In the genomic region with DNA sequence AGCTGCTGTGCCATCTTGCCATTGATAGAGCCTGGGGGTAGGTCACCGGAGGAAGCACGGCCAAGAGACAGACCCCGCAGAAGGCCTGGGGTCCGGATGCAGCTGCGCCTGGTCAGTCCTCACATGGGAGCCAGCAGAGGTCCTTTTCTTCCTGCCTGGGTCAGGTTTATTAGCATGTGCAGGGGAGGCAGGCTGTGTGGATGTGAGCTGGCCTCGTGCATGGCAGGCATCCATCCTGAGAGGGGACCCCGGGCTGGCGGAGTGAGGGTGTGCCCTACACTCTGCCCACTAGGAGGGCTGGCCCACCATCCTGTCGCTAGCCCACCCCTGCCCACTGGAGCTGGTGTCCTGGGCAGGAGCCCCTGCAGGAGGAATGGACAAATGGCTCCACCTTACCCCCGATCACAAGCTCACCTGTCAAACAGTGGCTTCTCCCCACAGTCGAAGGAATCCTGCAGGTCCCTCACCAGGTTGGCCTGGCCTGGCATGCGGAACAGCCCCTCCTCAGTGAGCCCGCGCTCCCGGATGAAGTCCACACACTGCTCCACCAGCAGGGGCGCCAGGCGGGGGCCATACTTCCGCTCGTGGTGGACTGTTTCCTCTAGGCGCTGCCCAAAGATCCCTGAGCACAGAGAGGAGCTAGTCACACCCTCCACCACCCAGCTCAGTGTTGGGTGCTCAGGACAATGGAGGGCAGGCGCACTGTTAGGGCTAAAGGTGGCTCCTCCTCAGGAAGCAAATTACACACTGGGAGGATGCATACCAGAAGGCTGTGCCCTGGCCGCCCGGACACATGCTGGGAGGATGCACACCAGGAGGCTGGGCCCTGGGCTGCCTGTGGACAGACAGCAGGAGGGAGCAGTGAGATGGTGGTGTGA, we compare ENCODE assay signal across 1 cellular context.
TF ChIP-seq lines count a peak whose summit lies in the region.

No MANE protein-coding gene starts in this region.

TF ChIP-seq in WTC11, 78 proteins besides CTCF, POLR2A, EP300 and RAD21 (continued from another document):
- TF ChIP-seq, protein P1, sequence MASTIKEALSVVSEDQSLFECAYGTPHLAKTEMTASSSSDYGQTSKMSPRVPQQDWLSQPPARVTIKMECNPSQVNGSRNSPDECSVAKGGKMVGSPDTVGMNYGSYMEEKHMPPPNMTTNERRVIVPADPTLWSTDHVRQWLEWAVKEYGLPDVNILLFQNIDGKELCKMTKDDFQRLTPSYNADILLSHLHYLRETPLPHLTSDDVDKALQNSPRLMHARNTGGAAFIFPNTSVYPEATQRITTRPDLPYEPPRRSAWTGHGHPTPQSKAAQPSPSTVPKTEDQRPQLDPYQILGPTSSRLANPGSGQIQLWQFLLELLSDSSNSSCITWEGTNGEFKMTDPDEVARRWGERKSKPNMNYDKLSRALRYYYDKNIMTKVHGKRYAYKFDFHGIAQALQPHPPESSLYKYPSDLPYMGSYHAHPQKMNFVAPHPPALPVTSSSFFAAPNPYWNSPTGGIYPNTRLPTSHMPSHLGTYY (CRISPR knock-in tag; IDR thresholded peaks at IDR 0.05): no peak
- peak; percentile 62; the same call in 1 of the 2 replicates for TF ChIP-seq ZNF121 (CRISPR knock-in tag; IDR thresholded peaks at IDR 0.05)
- TF ChIP-seq, protein P2, sequence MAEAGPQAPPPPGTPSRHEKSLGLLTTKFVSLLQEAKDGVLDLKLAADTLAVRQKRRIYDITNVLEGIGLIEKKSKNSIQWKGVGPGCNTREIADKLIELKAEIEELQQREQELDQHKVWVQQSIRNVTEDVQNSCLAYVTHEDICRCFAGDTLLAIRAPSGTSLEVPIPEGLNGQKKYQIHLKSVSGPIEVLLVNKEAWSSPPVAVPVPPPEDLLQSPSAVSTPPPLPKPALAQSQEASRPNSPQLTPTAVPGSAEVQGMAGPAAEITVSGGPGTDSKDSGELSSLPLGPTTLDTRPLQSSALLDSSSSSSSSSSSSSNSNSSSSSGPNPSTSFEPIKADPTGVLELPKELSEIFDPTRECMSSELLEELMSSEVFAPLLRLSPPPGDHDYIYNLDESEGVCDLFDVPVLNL (CRISPR knock-in tag; IDR thresholded peaks at IDR 0.05; ENCODE audit: borderline replicate concordance, low read depth): no peak
